Comparison of ENCODE assay signal across 1 cellular context in the genomic region with DNA sequence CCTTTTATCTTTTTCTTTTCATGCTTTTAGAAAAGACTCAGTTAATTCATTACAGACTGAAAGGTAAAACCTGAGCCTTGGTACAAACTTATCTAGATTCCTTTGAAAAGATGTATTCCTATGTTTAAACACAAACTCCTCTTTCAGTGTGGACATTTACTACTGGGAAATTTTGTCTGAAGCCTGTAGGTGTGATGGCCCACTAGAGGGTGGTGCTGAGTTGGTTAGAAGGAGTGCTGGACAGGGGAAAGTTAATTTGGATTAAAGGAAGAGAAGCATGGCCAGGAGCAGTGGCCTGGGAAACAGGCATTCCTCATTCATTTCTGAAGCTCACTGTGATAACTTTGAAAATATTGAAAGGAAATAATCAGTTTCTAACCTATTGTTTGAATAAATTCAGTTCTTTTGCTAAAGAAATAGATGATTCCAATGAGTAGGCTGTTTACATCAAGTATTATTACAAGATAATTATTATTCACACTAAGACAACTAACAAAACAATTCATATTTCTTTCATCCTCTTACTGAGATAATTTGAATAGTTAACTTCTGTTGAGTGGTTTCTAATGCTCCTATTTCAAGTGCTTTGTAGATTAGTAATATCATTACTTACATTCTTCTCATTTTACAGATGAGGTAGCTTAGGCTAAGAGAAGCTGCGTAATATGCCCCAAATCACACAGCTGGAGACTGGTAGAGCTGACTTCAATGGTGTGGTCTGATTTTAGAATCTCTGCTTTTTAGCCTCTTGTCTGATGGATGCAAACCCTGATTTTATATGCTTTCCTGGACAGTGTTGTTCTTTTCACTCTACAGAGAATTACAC.
TF ChIP-seq lines count a peak whose summit lies in the region.

No MANE protein-coding gene starts in this region.

TF ChIP-seq in HCT116, 20 proteins besides CTCF, POLR2A, EP300 and RAD21 (continued from another document):
- TF ChIP-seq, protein P1, sequence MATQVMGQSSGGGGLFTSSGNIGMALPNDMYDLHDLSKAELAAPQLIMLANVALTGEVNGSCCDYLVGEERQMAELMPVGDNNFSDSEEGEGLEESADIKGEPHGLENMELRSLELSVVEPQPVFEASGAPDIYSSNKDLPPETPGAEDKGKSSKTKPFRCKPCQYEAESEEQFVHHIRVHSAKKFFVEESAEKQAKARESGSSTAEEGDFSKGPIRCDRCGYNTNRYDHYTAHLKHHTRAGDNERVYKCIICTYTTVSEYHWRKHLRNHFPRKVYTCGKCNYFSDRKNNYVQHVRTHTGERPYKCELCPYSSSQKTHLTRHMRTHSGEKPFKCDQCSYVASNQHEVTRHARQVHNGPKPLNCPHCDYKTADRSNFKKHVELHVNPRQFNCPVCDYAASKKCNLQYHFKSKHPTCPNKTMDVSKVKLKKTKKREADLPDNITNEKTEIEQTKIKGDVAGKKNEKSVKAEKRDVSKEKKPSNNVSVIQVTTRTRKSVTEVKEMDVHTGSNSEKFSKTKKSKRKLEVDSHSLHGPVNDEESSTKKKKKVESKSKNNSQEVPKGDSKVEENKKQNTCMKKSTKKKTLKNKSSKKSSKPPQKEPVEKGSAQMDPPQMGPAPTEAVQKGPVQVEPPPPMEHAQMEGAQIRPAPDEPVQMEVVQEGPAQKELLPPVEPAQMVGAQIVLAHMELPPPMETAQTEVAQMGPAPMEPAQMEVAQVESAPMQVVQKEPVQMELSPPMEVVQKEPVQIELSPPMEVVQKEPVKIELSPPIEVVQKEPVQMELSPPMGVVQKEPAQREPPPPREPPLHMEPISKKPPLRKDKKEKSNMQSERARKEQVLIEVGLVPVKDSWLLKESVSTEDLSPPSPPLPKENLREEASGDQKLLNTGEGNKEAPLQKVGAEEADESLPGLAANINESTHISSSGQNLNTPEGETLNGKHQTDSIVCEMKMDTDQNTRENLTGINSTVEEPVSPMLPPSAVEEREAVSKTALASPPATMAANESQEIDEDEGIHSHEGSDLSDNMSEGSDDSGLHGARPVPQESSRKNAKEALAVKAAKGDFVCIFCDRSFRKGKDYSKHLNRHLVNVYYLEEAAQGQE (IDR thresholded peaks at IDR 0.05; ENCODE audit: low read depth), result peak; percentile 36
- TF ChIP-seq EGR1 (IDR thresholded peaks at IDR 0.05; ENCODE audit: low read depth), result no peak
- TF ChIP-seq ZFX (IDR thresholded peaks at IDR 0.05), result no peak
- TF ChIP-seq SRF (IDR thresholded peaks at IDR 0.05; ENCODE audit: low read depth), result no peak
